Comparison of ENCODE assay signal across 19 cellular contexts in the genomic region with DNA sequence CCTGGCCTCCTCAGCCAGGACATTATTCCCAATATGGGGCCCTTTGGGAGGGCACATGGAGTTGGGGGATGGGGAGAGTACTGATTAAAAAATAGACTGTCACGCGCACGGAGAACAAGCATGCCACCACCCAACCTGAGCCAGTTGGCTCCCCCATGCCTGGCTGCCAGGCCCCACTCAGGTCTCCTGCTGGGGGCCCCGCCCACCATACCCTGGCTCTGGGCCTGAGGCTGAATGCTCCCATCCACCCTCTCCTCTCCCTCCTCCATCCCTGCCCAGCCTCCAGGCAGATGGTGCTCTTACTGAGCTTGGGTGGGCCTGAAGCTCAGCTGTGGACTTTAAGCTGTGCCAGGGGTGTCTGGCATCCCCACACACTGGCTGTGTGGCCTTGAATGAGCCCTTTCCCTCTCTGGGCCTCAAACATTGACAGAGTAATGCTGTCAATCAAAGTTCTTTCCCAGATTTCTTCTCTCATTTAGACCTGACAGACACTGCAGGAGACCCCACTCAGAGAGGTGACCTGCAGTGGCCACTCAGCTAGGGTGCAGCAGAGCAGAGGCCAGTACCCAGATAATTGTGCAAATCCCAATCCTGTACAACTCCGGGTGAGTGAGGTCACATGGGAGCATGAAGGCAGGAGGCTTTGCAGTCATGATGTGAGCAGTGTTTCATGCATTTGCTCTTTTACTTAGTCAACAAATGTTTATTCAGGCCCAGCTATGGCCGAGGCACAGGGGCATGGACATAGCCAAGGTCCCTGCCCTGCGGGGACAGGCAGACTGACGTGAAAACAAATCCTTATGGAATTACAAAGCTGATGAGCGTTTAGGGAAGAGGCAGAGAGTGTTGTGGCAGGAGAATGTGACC. TPM values are rescaled to one million over a fixed set of nuclear protein-coding genes. Genes with fewer than 3 reads are reported as not detected.
DNase-seq lines count a peak whose midpoint lies in the region; ATAC-seq and TF ChIP-seq lines count a peak whose summit lies in the region.
"Had no signal": no experiment of that assay in that cellular context is flagged by ENCODE, and none has a peak within 500 bp of the region (broad histone marks: within the 10 kb centered on the region; RNA-seq: fewer than 3 reads in every experiment).

No MANE protein-coding gene starts in this region.

- H3K27ac ChIP-seq in heart right ventricle (peak overlapping the region; percentile 53 to 100 (median 90)), osteoblast (ENCODE audit: low read depth, low read length) (no peak overlapping the region)
- H3K27ac ChIP-seq: C4-2B, thyroid gland had no signal

- intact Hi-C loops in heart right ventricle (cut with DNase I), result loop anchor here in 1 of 10 donors (2.0 kb wide), 1 partner anchor 22 kb away; no protein-coding TSS in a partner anchor
- intact Hi-C loops in sciatic nerve (cut with DNase I), result no loop called here

- TF ChIP-seq CTCF in heart right ventricle (IDR thresholded peaks at IDR 0.05) (no peak), osteoblast (IDR thresholded peaks at IDR 0.05; ENCODE audit: extremely low read depth, low read depth, low read length) (no peak)

- peak; percentile 24 to 34 for DNase-seq in NCI-H524 (lab: John Stamatoyannopoulos, UW)
- DNase-seq in NCI-H524 treated with DMSO at 0.1 percent for 48 hours (lab: John Stamatoyannopoulos, UW), result no peak
- DNase-seq in heart right ventricle, result peak; percentile 77 to 80
- DNase-seq in osteoblast (ENCODE audit: insufficient read length, low spot score, missing footprints), result peak; percentile 86
- DNase-seq in sciatic nerve (ENCODE audit: low spot score), result no peak
- DNase-seq in DMS79 (lab: John Stamatoyannopoulos, UW), result no peak
- DNase-seq: midbrain; MV-4-11; NCI-H2081 treated with DMSO at 0.1 percent for 48 hours; NCI-H82; nucleus accumbens; sigmoid colon; stimulated activated CD4-positive, alpha-beta T cell treated with anti-CD3 and anti-CD28 coated beads, Interleukin-4, amount 100 ng/mL, for 1 hour; thyroid gland had no signal

- H3K27me3 ChIP-seq in heart right ventricle (peaks cover 0 to 4% (median 0%) of the 10 kb centered on the region in 7 donors), osteoblast (ENCODE audit: insufficient read depth, low read length) (no peaks in the 10 kb centered on the region)
- H3K27me3 ChIP-seq: sigmoid colon, thyroid gland had no signal

- 38 to 59% methylated on average over 9 of the region's 9 CpGs for WGBS in heart right ventricle, 2 donors

- no peaks in the 10 kb centered on the region for H3K79me2 ChIP-seq in osteoblast (ENCODE audit: insufficient read depth, low read length)

- H2AFZ ChIP-seq in osteoblast (ENCODE audit: low read length), result no peak overlapping the region

- peak; percentile 29 to 87 (median 72) for ATAC-seq in heart right ventricle
- ATAC-seq in sciatic nerve, result no peak
- ATAC-seq in HG03095 (IDR thresholded peaks at IDR 0.05; ENCODE audit: unreplicated experiment), result no peak
- no peak for ATAC-seq in GM21447 (IDR thresholded peaks at IDR 0.05; ENCODE audit: unreplicated experiment)

- peaks cover 35 to 95% (median 83%) of the 10 kb centered on the region in 9 donors for H3K4me1 ChIP-seq in heart right ventricle
- H3K4me1 ChIP-seq in osteoblast (ENCODE audit: insufficient read depth, low read length), result peaks cover 25% of the 10 kb centered on the region

- peaks cover 0 to 52% (median 7%) of the 10 kb centered on the region in 9 donors for H3K36me3 ChIP-seq in heart right ventricle
- no peaks in the 10 kb centered on the region for H3K36me3 ChIP-seq in osteoblast (ENCODE audit: insufficient read depth, low read length)
- H3K36me3 ChIP-seq: sigmoid colon, thyroid gland had no signal

- H3K9me3 ChIP-seq in heart right ventricle (no peaks in the 10 kb centered on the region), osteoblast (ENCODE audit: low read depth, low read length) (no peaks in the 10 kb centered on the region)
- H3K9me3 ChIP-seq: sigmoid colon, thyroid gland had no signal

- H3K4me3 ChIP-seq in heart right ventricle (no peak overlapping the region), osteoblast (ENCODE audit: insufficient read depth, low read length) (no peak overlapping the region)
- H3K4me3 ChIP-seq: sigmoid colon, thyroid gland had no signal

- no peak overlapping the region for H3K4me2 ChIP-seq in osteoblast (ENCODE audit: insufficient read depth, low read length)

- H4K20me1 ChIP-seq in osteoblast (ENCODE audit: insufficient read depth, low read length), result no peaks in the 10 kb centered on the region

RNA-seq across cellular contexts. Expression of gene SYNPO, which starts 9.8 kb away (rescaled TPM):
- total RNA-seq in heart right ventricle (100 to 1,000 TPM; 589 to 777 (median 703) TPM), osteoblast (2.7 and 4.0 TPM in 2 replicates), sciatic nerve (179 TPM)
- 100 to 1,000 TPM; 129 to 344 TPM for polyA plus RNA-seq in heart right ventricle
- total RNA-seq: activated T-helper 1 cell treated with anti-CD3 and anti-CD28 coated beads, Interleukin-12 subunit alpha, Interleukin-12 subunit beta, Interleukin-2, Interleukin-4 antibody, amounts not matched to agents 30 ng/mL and 10 ng/mL and 1 ng/mL, durations not matched to agents 14 hours and 24 hours and 36 hours had no signal

RNA-seq across cellular contexts. Expression of gene MYOZ3, which starts 30.4 kb away (rescaled TPM):
- 10 to 100 TPM in 2 of 10 donors, 1 to 10 TPM in 8; 4.5 to 12.2 (median 6.0) TPM for total RNA-seq in heart right ventricle
- 1 to 10 TPM in 1 of 2 donors, under 1 TPM in 1; 0.91 to 4.1 TPM for polyA plus RNA-seq in heart right ventricle
- total RNA-seq in osteoblast, result under 0.01 TPM in 1 of 2 replicates, not detected in the other
- total RNA-seq in sciatic nerve, result 17.9 TPM
- total RNA-seq: RPMI7951 had no signal

Comparison
In these comparisons a context has a peak if more than half of its experiments do, and no peak if none do; other contexts are left out.
1. DNase-seq: peak in NCI-H524 (2 of 2), heart right ventricle (2 of 2) and osteoblast (single experiment); none in NCI-H524 treated with DMSO at 0.1 percent for 48 hours (single experiment), sciatic nerve (single experiment) and DMS79 (single experiment).
2. ATAC-seq: peak in heart right ventricle (8 of 8); none in sciatic nerve (single experiment), HG03095 (single experiment) and GM21447 (single experiment).
3. RNA of gene SYNPO, which starts 9.8 kb away (total RNA-seq): 589 to 777 TPM in heart right ventricle and 179 TPM in sciatic nerve (single experiment); 2.7 to 4.0 TPM in osteoblast; every median in the first group is over 10 times any median in the second.